9 cellular contexts compared by ENCODE assay signal in genomic region chrX:13223868-13224555, GRCh38.
A peak's percentile ranks its signal among the peaks of the same experiment; 100 is the strongest.
DNase-seq lines count a peak whose midpoint lies in the region; ATAC-seq lines count a peak whose summit lies in the region.
"Had no signal": no experiment of that assay in that cellular context is flagged by ENCODE, and none has a peak within 500 bp of the region (broad histone marks: within the 10 kb centered on the region; RNA-seq: fewer than 3 reads in every experiment).

No MANE protein-coding gene starts in this region.

- 80% methylated on average over 1 of the region's 2 CpGs; no CpG with 5 or more reads in 1 of the 2 experiments for WGBS in mesodermal cell (ENCODE audit: insufficient coverage in 2 of 2), 2 experiments

- H3K4me3 ChIP-seq in mesodermal cell (ENCODE audit: extremely low read depth, insufficient read depth, low read length, poor library complexity, severe bottlenecking): no peak overlapping the region

- ATAC-seq in HG02884 (IDR thresholded peaks at IDR 0.05; ENCODE audit: unreplicated experiment) (no peak), GM21367 (IDR thresholded peaks at IDR 0.05; ENCODE audit: unreplicated experiment) (no peak)

- H3K9me3 ChIP-seq in mesodermal cell (ENCODE audit: control insufficient read depth, low read length): no peaks in the 10 kb centered on the region

- no peaks in the 10 kb centered on the region for H3K36me3 ChIP-seq in mesodermal cell (ENCODE audit: control insufficient read depth, insufficient read depth, low read length)

- peak overlapping the region; percentile 63 for H3K27ac ChIP-seq in mesodermal cell (ENCODE audit: low read depth, low read length, severe bottlenecking)

- DNase-seq in DMS153 treated with DMSO at 0.1 percent for 48 hours (lab: John Stamatoyannopoulos, UW; ENCODE audit: unreplicated experiment) (peak; percentile 50), NCI-H2171 treated with DMSO at 0.1 percent for 48 hours (lab: John Stamatoyannopoulos, UW) (peak; percentile 73), dedifferentiated amniotic fluid mesenchymal stem cell (ENCODE audit: extremely low spot score) (peak; percentile 62), AML-193 (lab: John Stamatoyannopoulos, UW) (no peak)
- no peak for DNase-seq in activated T-cell treated with anti-CD3 and anti-CD28 coated beads, Interleukin-2, amount 50 U/mL, for 48 hours
- DNase-seq: endodermal cell had no signal

- peaks cover 8% of the 10 kb centered on the region for H3K4me1 ChIP-seq in mesodermal cell (ENCODE audit: control insufficient read depth, insufficient read depth, low read length, poor library complexity, severe bottlenecking)

Comparison
In these comparisons a context has a peak if more than half of its experiments do, and no peak if none do; other contexts are left out.
1. DNase-seq: peak in DMS153 treated with DMSO at 0.1 percent for 48 hours (single experiment), NCI-H2171 treated with DMSO at 0.1 percent for 48 hours (single experiment) and dedifferentiated amniotic fluid mesenchymal stem cell (single experiment); none in activated T-cell treated with anti-CD3 and anti-CD28 coated beads, Interleukin-2, amount 50 U/mL, for 48 hours (0 of 2) and AML-193 (0 of 2).